ENCODE assay signal across 1 cellular context in the genomic region with DNA sequence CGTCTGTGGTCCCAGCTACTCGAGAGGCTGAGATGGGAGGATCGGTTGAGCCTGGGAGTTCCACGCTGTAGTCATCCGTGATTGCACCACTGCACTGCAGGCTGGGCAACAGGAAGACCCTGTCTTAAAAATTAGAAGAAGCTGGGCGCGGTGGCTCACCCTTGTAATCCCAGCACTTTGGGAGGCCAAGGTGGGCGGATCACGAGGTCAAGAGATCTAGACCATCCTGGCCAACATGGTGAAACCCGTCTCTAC.
TF ChIP-seq lines count a peak whose summit lies in the region.

No MANE protein-coding gene starts in this region.

TF ChIP-seq in HepG2, 621 proteins besides CTCF, POLR2A, EP300 and RAD21:
- TF ChIP-seq MTF2 (CRISPR knock-in tag; IDR thresholded peaks at IDR 0.05; ENCODE audit: borderline replicate concordance) (0 out of 2 replicates have a peak, but pooled peaks have one; percentile 57), ZFP37 (CRISPR knock-in tag; IDR thresholded peaks at IDR 0.05; ENCODE audit: borderline replicate concordance) (peak; percentile 3; the same call in 1 of the 2 replicates), MTF1 (CRISPR knock-in tag; IDR thresholded peaks at IDR 0.05) (peak; percentile 16; the same call in 1 of the 2 replicates), ZSCAN12 (CRISPR knock-in tag; IDR thresholded peaks at IDR 0.05) (0 out of 2 replicates have a peak, but pooled peaks have one; percentile 30), ZNF367 (CRISPR knock-in tag; IDR thresholded peaks at IDR 0.05; ENCODE audit: borderline replicate concordance) (0 out of 2 replicates have a peak, but pooled peaks have one; percentile 6), MBD4 (IDR thresholded peaks at IDR 0.05; ENCODE audit: borderline replicate concordance, low read length) (0 out of 2 replicates have a peak, but pooled peaks have one; percentile 46), ETV5 (CRISPR knock-in tag; IDR thresholded peaks at IDR 0.05; ENCODE audit: borderline replicate concordance) (0 out of 2 replicates have a peak, but pooled peaks have one; percentile 2), KAT7 (CRISPR knock-in tag; IDR thresholded peaks at IDR 0.05; ENCODE audit: borderline replicate concordance) (peak; percentile 54; the same call in 1 of the 2 replicates), TEAD2 (CRISPR knock-in tag; IDR thresholded peaks at IDR 0.05) (0 out of 2 replicates have a peak, but pooled peaks have one; percentile 7), ARID2 (CRISPR knock-in tag; IDR thresholded peaks at IDR 0.05; ENCODE audit: borderline replicate concordance) (peak; percentile 71; the same call in 1 of the 2 replicates), ZNF766 (CRISPR knock-in tag; IDR thresholded peaks at IDR 0.05; ENCODE audit: borderline replicate concordance) (peak; percentile 71; the same call in 1 of the 2 replicates), ZNF350 (CRISPR knock-in tag; IDR thresholded peaks at IDR 0.05; ENCODE audit: borderline replicate concordance, low read depth) (0 out of 2 replicates have a peak, but pooled peaks have one; percentile 10), NKX3-1 (CRISPR knock-in tag; IDR thresholded peaks at IDR 0.05) (peak; percentile 28; the same call in 1 of the 2 replicates), JARID2 (CRISPR knock-in tag; IDR thresholded peaks at IDR 0.05; ENCODE audit: insufficient replicate concordance) (peak; percentile 20)
- TF ChIP-seq, protein P1, sequence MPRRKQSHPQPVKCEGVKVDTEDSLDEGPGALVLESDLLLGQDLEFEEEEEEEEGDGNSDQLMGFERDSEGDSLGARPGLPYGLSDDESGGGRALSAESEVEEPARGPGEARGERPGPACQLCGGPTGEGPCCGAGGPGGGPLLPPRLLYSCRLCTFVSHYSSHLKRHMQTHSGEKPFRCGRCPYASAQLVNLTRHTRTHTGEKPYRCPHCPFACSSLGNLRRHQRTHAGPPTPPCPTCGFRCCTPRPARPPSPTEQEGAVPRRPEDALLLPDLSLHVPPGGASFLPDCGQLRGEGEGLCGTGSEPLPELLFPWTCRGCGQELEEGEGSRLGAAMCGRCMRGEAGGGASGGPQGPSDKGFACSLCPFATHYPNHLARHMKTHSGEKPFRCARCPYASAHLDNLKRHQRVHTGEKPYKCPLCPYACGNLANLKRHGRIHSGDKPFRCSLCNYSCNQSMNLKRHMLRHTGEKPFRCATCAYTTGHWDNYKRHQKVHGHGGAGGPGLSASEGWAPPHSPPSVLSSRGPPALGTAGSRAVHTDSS (CRISPR knock-in tag; conservative IDR thresholded peaks at IDR 0.05), result 0 out of 2 replicates have a peak, but pooled peaks have one; percentile 69
- TF ChIP-seq, protein P2, sequence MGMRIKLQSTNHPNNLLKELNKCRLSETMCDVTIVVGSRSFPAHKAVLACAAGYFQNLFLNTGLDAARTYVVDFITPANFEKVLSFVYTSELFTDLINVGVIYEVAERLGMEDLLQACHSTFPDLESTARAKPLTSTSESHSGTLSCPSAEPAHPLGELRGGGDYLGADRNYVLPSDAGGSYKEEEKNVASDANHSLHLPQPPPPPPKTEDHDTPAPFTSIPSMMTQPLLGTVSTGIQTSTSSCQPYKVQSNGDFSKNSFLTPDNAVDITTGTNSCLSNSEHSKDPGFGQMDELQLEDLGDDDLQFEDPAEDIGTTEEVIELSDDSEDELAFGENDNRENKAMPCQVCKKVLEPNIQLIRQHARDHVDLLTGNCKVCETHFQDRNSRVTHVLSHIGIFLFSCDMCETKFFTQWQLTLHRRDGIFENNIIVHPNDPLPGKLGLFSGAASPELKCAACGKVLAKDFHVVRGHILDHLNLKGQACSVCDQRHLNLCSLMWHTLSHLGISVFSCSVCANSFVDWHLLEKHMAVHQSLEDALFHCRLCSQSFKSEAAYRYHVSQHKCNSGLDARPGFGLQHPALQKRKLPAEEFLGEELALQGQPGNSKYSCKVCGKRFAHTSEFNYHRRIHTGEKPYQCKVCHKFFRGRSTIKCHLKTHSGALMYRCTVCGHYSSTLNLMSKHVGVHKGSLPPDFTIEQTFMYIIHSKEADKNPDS (CRISPR knock-in tag; IDR thresholded peaks at IDR 0.05), result 0 out of 2 replicates have a peak, but pooled peaks have one; percentile 17
- TF ChIP-seq, protein P3, sequence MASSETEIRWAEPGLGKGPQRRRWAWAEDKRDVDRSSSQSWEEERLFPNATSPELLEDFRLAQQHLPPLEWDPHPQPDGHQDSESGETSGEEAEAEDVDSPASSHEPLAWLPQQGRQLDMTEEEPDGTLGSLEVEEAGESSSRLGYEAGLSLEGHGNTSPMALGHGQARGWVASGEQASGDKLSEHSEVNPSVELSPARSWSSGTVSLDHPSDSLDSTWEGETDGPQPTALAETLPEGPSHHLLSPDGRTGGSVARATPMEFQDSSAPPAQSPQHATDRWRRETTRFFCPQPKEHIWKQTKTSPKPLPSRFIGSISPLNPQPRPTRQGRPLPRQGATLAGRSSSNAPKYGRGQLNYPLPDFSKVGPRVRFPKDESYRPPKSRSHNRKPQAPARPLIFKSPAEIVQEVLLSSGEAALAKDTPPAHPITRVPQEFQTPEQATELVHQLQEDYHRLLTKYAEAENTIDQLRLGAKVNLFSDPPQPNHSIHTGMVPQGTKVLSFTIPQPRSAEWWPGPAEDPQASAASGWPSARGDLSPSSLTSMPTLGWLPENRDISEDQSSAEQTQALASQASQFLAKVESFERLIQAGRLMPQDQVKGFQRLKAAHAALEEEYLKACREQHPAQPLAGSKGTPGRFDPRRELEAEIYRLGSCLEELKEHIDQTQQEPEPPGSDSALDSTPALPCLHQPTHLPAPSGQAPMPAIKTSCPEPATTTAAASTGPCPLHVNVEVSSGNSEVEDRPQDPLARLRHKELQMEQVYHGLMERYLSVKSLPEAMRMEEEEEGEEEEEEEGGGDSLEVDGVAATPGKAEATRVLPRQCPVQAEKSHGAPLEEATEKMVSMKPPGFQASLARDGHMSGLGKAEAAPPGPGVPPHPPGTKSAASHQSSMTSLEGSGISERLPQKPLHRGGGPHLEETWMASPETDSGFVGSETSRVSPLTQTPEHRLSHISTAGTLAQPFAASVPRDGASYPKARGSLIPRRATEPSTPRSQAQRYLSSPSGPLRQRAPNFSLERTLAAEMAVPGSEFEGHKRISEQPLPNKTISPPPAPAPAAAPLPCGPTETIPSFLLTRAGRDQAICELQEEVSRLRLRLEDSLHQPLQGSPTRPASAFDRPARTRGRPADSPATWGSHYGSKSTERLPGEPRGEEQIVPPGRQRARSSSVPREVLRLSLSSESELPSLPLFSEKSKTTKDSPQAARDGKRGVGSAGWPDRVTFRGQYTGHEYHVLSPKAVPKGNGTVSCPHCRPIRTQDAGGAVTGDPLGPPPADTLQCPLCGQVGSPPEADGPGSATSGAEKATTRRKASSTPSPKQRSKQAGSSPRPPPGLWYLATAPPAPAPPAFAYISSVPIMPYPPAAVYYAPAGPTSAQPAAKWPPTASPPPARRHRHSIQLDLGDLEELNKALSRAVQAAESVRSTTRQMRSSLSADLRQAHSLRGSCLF (CRISPR knock-in tag; IDR thresholded peaks at IDR 0.05; ENCODE audit: borderline replicate concordance), result 0 out of 2 replicates have a peak, but pooled peaks have one; percentile 5
